ENCODE assay signal across 8 cellular contexts in the genomic region with DNA sequence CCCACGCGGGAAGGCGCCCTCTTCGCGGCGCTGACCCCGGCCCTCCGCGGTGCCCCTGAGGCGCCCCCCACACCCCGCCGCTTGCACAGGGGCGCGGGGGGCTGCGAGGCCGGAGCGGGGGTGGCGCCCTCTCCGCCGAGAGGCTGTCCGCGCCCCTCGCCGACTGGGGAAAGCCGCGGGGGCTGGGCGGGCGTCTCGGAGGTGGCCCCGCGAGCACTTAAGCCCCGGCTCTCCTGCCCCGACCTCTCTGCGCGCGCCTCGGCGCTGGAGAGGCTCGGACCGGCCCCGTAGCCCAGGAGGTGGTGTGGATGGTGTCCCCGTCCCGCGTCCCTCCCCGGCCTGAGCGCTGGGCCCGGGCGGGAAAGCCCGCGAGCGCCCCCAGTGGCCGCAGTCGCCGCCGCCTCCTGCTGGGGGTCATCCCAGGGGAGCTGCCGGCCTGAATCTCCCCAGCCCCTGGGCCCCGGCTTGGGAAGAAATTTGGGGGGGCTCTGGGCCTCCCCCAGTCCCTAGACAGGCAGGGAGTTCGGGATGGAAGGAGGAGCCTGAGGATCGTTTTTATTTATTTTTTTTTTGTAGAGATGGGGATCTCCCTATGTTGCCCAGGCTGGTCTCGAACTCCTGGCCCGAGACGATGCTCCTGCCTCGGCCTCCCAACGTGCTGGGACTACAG. TPM values are rescaled to one million over a fixed set of nuclear protein-coding genes. Genes with fewer than 3 reads are reported as not detected.
DNase-seq lines count a peak whose midpoint lies in the region; ATAC-seq and TF ChIP-seq lines count a peak whose summit lies in the region.

No MANE protein-coding gene starts in this region.

- H3K27ac ChIP-seq in IMR-90 (ENCODE audit: insufficient read depth, low read length) (peak overlapping the region; percentile 1; the same call in 1 of the 2 replicates), caudate nucleus (ENCODE audit: low read depth, low read length) (no peak overlapping the region)

- H4K91ac ChIP-seq in IMR-90 (ENCODE audit: insufficient read depth, low read depth, low read length), result no peak overlapping the region

- no peak overlapping the region for H2BK120ac ChIP-seq in IMR-90 (ENCODE audit: low read depth, low read length)

- H3K4me3 ChIP-seq in IMR-90 (ENCODE audit: insufficient read depth, low read depth, low read length) (peak overlapping the region; percentile 59), WI38 (ENCODE audit: low read depth, low read length) (peak overlapping the region; percentile 65), kidney epithelial cell (ENCODE audit: low read depth, low read length) (peak overlapping the region; percentile 83)

- H2AFZ ChIP-seq in IMR-90 (replicated peaks; ENCODE audit: low read length, poor library complexity), result peak overlapping the region; percentile 89

- 3% methylated on average over 19 of the region's 64 CpGs; no CpG with 5 or more reads in 1 of the 2 experiments for WGBS in IMR-90 (ENCODE audit: extremely low coverage in 2 of 2, insufficient read length in 1 of 2), 2 experiments

- ATAC-seq in IMR-90 (ENCODE audit: low read depth), result peak; percentile 60
- no peak for ATAC-seq in HG02885 (IDR thresholded peaks at IDR 0.05; ENCODE audit: poor library complexity, unreplicated experiment)
- no peak for ATAC-seq in GM21529 (IDR thresholded peaks at IDR 0.05; ENCODE audit: unreplicated experiment)

- peak overlapping the region; percentile 68; the same call in 1 of the 2 replicates for H3K4me2 ChIP-seq in IMR-90 (ENCODE audit: low read depth, low read length)

- peak overlapping the region; percentile 70 for H2AK5ac ChIP-seq in IMR-90 (ENCODE audit: low read depth, low read length)

- H3K79me1 ChIP-seq in IMR-90 (ENCODE audit: low read depth in 1 of 2, low read length in 2 of 2), result peaks cover 9 to 40% of the 10 kb centered on the region in 2 experiments; a peak in 3 of 4 replicates

- H3K4ac ChIP-seq in IMR-90 (ENCODE audit: low read depth, low read length), result peak overlapping the region; percentile 47

- H3K14ac ChIP-seq in IMR-90 (replicated peaks; ENCODE audit: low read depth, low read length), result peak overlapping the region; percentile 44; the same call in 1 of the 2 replicates

- peak overlapping the region; percentile 51 to 85; a peak in 2 of 4 replicates for H4K8ac ChIP-seq in IMR-90 (ENCODE audit: low read depth in 2 of 2, low read length in 2 of 2)

- H3K9me1 ChIP-seq in IMR-90 (ENCODE audit: insufficient read depth, low read length), result peaks cover 3% of the 10 kb centered on the region; the same call in 1 of the 2 replicates

- H3K27me3 ChIP-seq in IMR-90 (ENCODE audit: control insufficient read depth, insufficient read depth, low read length) (no peaks in the 10 kb centered on the region), kidney epithelial cell (ENCODE audit: control insufficient read depth, insufficient read depth, low read length) (peaks cover 9% of the 10 kb centered on the region)

- in situ Hi-C loops in IMR-90 (cut with MboI; ENCODE audit: low sequenced_read_pairs), result no loop called here

- peaks cover 12% of the 10 kb centered on the region for H3K4me1 ChIP-seq in IMR-90 (ENCODE audit: control insufficient read depth, insufficient read depth, low read length)

- peak overlapping the region; percentile 95 for H2AK9ac ChIP-seq in IMR-90 (replicated peaks; ENCODE audit: low read depth, low read length, poor library complexity)

- POLR2A ChIA-PET in IMR-90 (lab: Charles Lee; ENCODE audit: unreplicated experiment), result no interaction called here

- BruUV-seq in IMR-90 (replicated peaks; lab: Mats Ljungman, UMichigan), result no TSS peak

- H3K23ac ChIP-seq in IMR-90 (ENCODE audit: low read depth, low read length), result no peak overlapping the region

- dilution Hi-C loops in IMR-90 (cut with HindIII; ENCODE audit: low sequenced_read_pairs, unreplicated experiment), result no loop called here

- H2BK15ac ChIP-seq in IMR-90 (ENCODE audit: low read depth, low read length), result no peak overlapping the region

- TF ChIP-seq CTCF in IMR-90 (conservative IDR thresholded peaks at IDR 0.05; ENCODE audit: low read depth, low read length) (peak; percentile 85), WI38 (IDR thresholded peaks at IDR 0.05; ENCODE audit: low read depth, low read length) (peak; percentile 61), kidney epithelial cell (IDR thresholded peaks at IDR 0.05; ENCODE audit: insufficient read depth, low read length, poor library complexity, severe bottlenecking) (peak; percentile 54)

- H3K9me3 ChIP-seq in IMR-90 (ENCODE audit: control insufficient read depth, insufficient read depth, low read length), result no peaks in the 10 kb centered on the region

- H2BK5ac ChIP-seq in IMR-90 (ENCODE audit: low read depth, low read length, poor library complexity, severe bottlenecking), result no peak overlapping the region

- no peak overlapping the region for H2BK20ac ChIP-seq in IMR-90 (ENCODE audit: low read depth, low read length)

- H3K9ac ChIP-seq in IMR-90 (ENCODE audit: low read depth, low read length), result peak overlapping the region; percentile 18; the same call in 1 of the 2 replicates

- intact Hi-C loops in IMR-90 (cut with micrococcal nuclease), result loop anchor here (5.0 kb wide), 1 partner anchor 56 kb away; no protein-coding TSS in a partner anchor

- DNase-seq in EL (peak; percentile 85), IMR-90 (peak; percentile 51), caudate nucleus (lab: John Stamatoyannopoulos, UW) (peak in 43 of 61 donors; percentile 12 to 66 (median 40)), kidney epithelial cell (ENCODE audit: low read depth) (no peak)
- DNase-seq in stimulated activated CD4-positive, alpha-beta T cell treated with anti-CD3 and anti-CD28 coated beads, Interleukin-1b, Interleukin-23, amount 100 ng/mL, for 4 hours (ENCODE audit: low read depth in 2 of 2), result peak; percentile 60 to 71

- H4K20me1 ChIP-seq in IMR-90 (ENCODE audit: insufficient read depth, low read length), result peaks cover 4% of the 10 kb centered on the region

- no peak overlapping the region for H3K56ac ChIP-seq in IMR-90 (ENCODE audit: extremely low read depth, insufficient read depth, low read length)

- no peak overlapping the region for H3K18ac ChIP-seq in IMR-90 (ENCODE audit: low read depth, low read length)

- peak; percentile 63 for TF ChIP-seq POLR2A in IMR-90 (IDR thresholded peaks at IDR 0.05; ENCODE audit: low read depth, low read length)

- CTCF ChIA-PET in IMR-90 (lab: Yijun Ruan, JAX), result interaction anchor here (1.0 to 1.6 kb wide), 4 partner anchors 9 to 17 kb away, joined by 3 to 4 read pairs (median 3); partner anchors contain the start of gene ISG15

- TF ChIP-seq RAD21 in IMR-90 (IDR thresholded peaks at IDR 0.05; ENCODE audit: low read length), result peak; percentile 46

- H3K36me3 ChIP-seq in IMR-90 (ENCODE audit: control insufficient read depth, insufficient read depth, low read length) (no peaks in the 10 kb centered on the region), kidney epithelial cell (ENCODE audit: control insufficient read depth, insufficient read depth, low read length) (no peaks in the 10 kb centered on the region)

- no peak overlapping the region for H4K5ac ChIP-seq in IMR-90 (ENCODE audit: low read depth, low read length)

TF ChIP-seq in IMR-90, 13 proteins besides CTCF, POLR2A, EP300 and RAD21:
- 0 out of 2 replicates have a peak, but pooled peaks have one; percentile 12 for TF ChIP-seq SMC3 (IDR thresholded peaks at IDR 0.05; ENCODE audit: low read depth, low read length)
- no peak for TF ChIP-seq USF2 (IDR thresholded peaks at IDR 0.05; ENCODE audit: low read depth, low read length)
- TF ChIP-seq MAZ (IDR thresholded peaks at IDR 0.05; ENCODE audit: borderline replicate concordance, low read depth, low read length), result peak; percentile 94

RNA-seq across cellular contexts. Expression of gene HES4, which starts 1.9 kb away (rescaled TPM):
- 1.4 and 3.1 TPM in 2 replicates for total RNA-seq in IMR-90 (2012; rRNA removed)
- 11.7 and 18.9 TPM in 2 replicates for polyA plus RNA-seq in IMR-90 (2012; rRNA removed)
- 21.4 and 27.9 TPM in 2 replicates for polyA plus RNA-seq in IMR-90 (2012; cell fraction: cytosol; rRNA removed)
- 217 and 369 TPM in 2 replicates for polyA plus RNA-seq in IMR-90 (2012; cell fraction: nucleus; rRNA removed; ENCODE audit: low replicate concordance)
- total RNA-seq in kidney epithelial cell, result 160 and 184 TPM in 2 replicates

RNA-seq across cellular contexts. Expression of gene ISG15, which starts 11.5 kb away (rescaled TPM):
- total RNA-seq in IMR-90 (2012; rRNA removed) (92.2 and 105 TPM in 2 replicates), kidney epithelial cell (68.7 and 97.7 TPM in 2 replicates)
- 99.1 and 138 TPM in 2 replicates for polyA plus RNA-seq in IMR-90 (2012; rRNA removed)
- polyA plus RNA-seq in IMR-90 (2012; cell fraction: cytosol; rRNA removed), result 153 and 262 TPM in 2 replicates
- 50.0 and 115 TPM in 2 replicates for polyA plus RNA-seq in IMR-90 (2012; cell fraction: nucleus; rRNA removed; ENCODE audit: low replicate concordance)

RNA-seq across cellular contexts. Expression of gene AGRN, which starts 18.2 kb away (rescaled TPM):
- total RNA-seq in IMR-90 (2012; rRNA removed), result 8.1 and 11.4 TPM in 2 replicates
- polyA plus RNA-seq in IMR-90 (2012; rRNA removed), result 115 and 124 TPM in 2 replicates
- 128 and 199 TPM in 2 replicates for polyA plus RNA-seq in IMR-90 (2012; cell fraction: cytosol; rRNA removed)
- polyA plus RNA-seq in IMR-90 (2012; cell fraction: nucleus; rRNA removed; ENCODE audit: low replicate concordance), result 291 and 688 TPM in 2 replicates
- 479 and 617 TPM in 2 replicates for total RNA-seq in kidney epithelial cell

RNA-seq across cellular contexts. Expression of gene PERM1, which starts 19.9 kb away (rescaled TPM):
- total RNA-seq in IMR-90 (2012; rRNA removed), result not detected in 2 replicates
- polyA plus RNA-seq in IMR-90 (2012; rRNA removed), result not detected in 2 replicates
- polyA plus RNA-seq in IMR-90 (2012; cell fraction: cytosol; rRNA removed), result not detected in 2 replicates
- 0.02 and 0.03 TPM in 2 replicates for polyA plus RNA-seq in IMR-90 (2012; cell fraction: nucleus; rRNA removed; ENCODE audit: low replicate concordance)
- 0.34 TPM in 1 of 2 replicates, not detected in the other for total RNA-seq in kidney epithelial cell

RNA-seq across cellular contexts. Expression of gene PLEKHN1, which starts 35.5 kb away (rescaled TPM):
- 0.28 and 0.54 TPM in 2 replicates for total RNA-seq in IMR-90 (2012; rRNA removed)
- 2.1 and 2.3 TPM in 2 replicates for polyA plus RNA-seq in IMR-90 (2012; rRNA removed)
- 0.66 and 1.7 TPM in 2 replicates for polyA plus RNA-seq in IMR-90 (2012; cell fraction: cytosol; rRNA removed)
- 8.1 and 24.8 TPM in 2 replicates for polyA plus RNA-seq in IMR-90 (2012; cell fraction: nucleus; rRNA removed; ENCODE audit: low replicate concordance)
- 13.2 and 13.3 TPM in 2 replicates for total RNA-seq in kidney epithelial cell

Comparison
In these comparisons a context has a peak if more than half of its experiments do, and no peak if none do; other contexts are left out.
1. RNA of gene HES4, which starts 1.9 kb away (total RNA-seq): 160 to 184 TPM in kidney epithelial cell; 1.4 to 3.1 TPM in IMR-90; every median in the first group is over 10 times any median in the second.
2. RNA of gene AGRN, which starts 18.2 kb away (total RNA-seq): 479 to 617 TPM in kidney epithelial cell; 8.1 to 11.4 TPM in IMR-90; every median in the first group is over 10 times any median in the second.
3. Peak in every context shown above with its lines, with median percentiles within 50 percentile points of each other: H3K4me3 ChIP-seq and CTCF ChIP-seq.